1 cellular context compared by ENCODE assay signal in genomic region chr4:83858121-83858520, GRCh38.
TF ChIP-seq lines count a peak whose summit lies in the region.

No MANE protein-coding gene starts in this region.

TF ChIP-seq in SK-N-SH treated with all-trans-retinoic acid at 6 μM for 48 hours, 23 proteins besides CTCF, POLR2A, EP300 and RAD21 (continued from another document):
- TF ChIP-seq TOX (CRISPR knock-in tag; IDR thresholded peaks at IDR 0.05; ENCODE audit: borderline replicate concordance), result no peak
- no peak for TF ChIP-seq OSR1 (CRISPR knock-in tag; IDR thresholded peaks at IDR 0.05)
